Comparison of ENCODE assay signal across 10 cellular contexts in the genomic region with DNA sequence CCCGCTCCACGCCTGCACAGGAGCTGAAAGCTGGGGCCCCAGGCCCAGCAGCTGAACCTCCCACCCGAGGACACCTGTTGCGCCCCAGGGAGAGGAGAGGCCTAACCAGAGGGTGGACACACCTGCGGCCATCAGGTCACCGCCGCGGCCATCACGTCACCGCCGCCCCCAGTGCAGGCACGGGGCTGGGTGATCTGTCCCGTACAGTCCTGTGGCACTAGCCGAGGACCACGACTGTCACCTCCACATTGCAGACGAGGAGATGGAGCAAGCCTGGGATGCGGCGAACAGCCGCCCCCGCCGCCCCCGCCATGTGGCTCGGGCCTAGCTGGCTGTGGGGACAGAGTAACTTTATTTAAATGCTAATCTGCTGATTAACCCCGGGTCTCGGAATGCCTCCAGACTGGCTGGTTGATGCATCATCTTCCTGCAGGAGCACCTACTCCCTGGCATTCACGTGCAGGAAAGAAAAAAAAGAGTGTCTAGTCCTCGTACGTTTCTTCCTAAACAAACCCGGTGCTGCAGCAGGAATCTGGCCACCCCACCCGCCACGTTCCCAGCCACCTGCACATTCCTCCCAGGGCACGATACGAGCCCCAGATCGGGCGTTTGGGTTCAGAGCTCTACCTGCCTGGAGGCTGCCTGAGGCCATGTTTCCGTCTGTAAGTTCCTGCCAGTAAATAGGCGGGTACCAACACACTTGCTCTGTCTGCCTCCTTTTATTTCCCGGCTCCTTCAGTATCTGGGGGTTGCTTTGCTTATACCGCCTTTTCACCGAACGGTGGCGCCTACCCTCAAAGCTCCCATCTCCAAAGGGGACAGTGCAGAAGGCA. TPM values are rescaled to one million over a fixed set of nuclear protein-coding genes. Genes with fewer than 3 reads are reported as not detected.
DNase-seq lines count a peak whose midpoint lies in the region; ATAC-seq and TF ChIP-seq lines count a peak whose summit lies in the region.
"Had no signal": no experiment of that assay in that cellular context is flagged by ENCODE, and none has a peak within 500 bp of the region (broad histone marks: within the 10 kb centered on the region; RNA-seq: fewer than 3 reads in every experiment).

No MANE protein-coding gene starts in this region.

- ATAC-seq in HG03025 (IDR thresholded peaks at IDR 0.05; ENCODE audit: low FRiP score, unreplicated experiment), result no peak

- DNase-seq in AG09319 (ENCODE audit: extremely low read depth, low read depth) (no peak), brain microvascular endothelial cell (no peak), left kidney (ENCODE audit: low read depth, low spot score) (peak; percentile 64), ureter (ENCODE audit: low spot score) (no peak), putamen (ENCODE audit: low spot score) (no peak), NCI-H2029 (lab: John Stamatoyannopoulos, UW) (no peak)
- DNase-seq: activated naive CD4-positive, alpha-beta T cell treated with anti-CD3 and anti-CD28 coated beads, Interleukin-2, amount 10 ng/mL, durations not matched to agents 7 days and 5 days; OCI-M1 had no signal

- in situ Hi-C loops in brain microvascular endothelial cell (cut with HindIII; ENCODE audit: low pct_ligation_motif_present, low sequenced_read_pairs), result loop anchor here (25.0 kb wide), 1 partner anchor 407 kb away; a partner anchor contains a TSS

- H3K9me3 ChIP-seq in HUES6 (ENCODE audit: control insufficient read depth, insufficient read depth, low read depth, low read length), result no peaks in the 10 kb centered on the region

- H3K27me3 ChIP-seq in HUES6 (ENCODE audit: control insufficient read depth, insufficient read depth, low read length) (peaks cover 19% of the 10 kb centered on the region; the same call in 1 of the 2 replicates), brain microvascular endothelial cell (replicated peaks) (no peaks in the 10 kb centered on the region)

- H3K4me3 ChIP-seq in HUES6 (ENCODE audit: low read depth, low read length) (no peak overlapping the region), brain microvascular endothelial cell (ENCODE audit: low read depth, low read length) (no peak overlapping the region)

- TF ChIP-seq CTCF in AG09319 (IDR thresholded peaks at IDR 0.05; ENCODE audit: low read depth, low read length), result peak; percentile 39
- TF ChIP-seq CTCF in brain microvascular endothelial cell (IDR thresholded peaks at IDR 0.05; ENCODE audit: low read depth, low read length, missing control alignments), result peak; percentile 74

- H3K27ac ChIP-seq in HUES6 (ENCODE audit: low read depth, low read length) (0 out of 2 replicates have a peak overlapping the region, but pooled peaks have one; percentile 23), brain microvascular endothelial cell (no peak overlapping the region)

- no peaks in the 10 kb centered on the region for H3K36me3 ChIP-seq in HUES6 (ENCODE audit: control insufficient read depth, insufficient read depth, low read length)
- H3K36me3 ChIP-seq in brain microvascular endothelial cell (replicated peaks), result peaks cover 8% of the 10 kb centered on the region

- H3K4me1 ChIP-seq in HUES6 (ENCODE audit: control insufficient read depth, insufficient read depth, low read length), result peaks cover 34% of the 10 kb centered on the region

- no peak overlapping the region for H3K9ac ChIP-seq in HUES6 (ENCODE audit: low read length)

RNA-seq across cellular contexts. Expression of a gene that starts 29.9 kb away (rescaled TPM):
- total RNA-seq in ureter, result 144 TPM

RNA-seq across cellular contexts. Expression of a gene that starts 48.5 kb away (rescaled TPM):
- total RNA-seq in ureter, result 2.1 TPM

RNA-seq across cellular contexts. Expression of a gene that starts 48.8 kb away (rescaled TPM):
- total RNA-seq in ureter, result 25.2 TPM

RNA-seq across cellular contexts. Expression of a gene that starts 48.9 kb away (rescaled TPM):
- total RNA-seq in ureter, result 22.8 TPM

RNA-seq across cellular contexts. Expression of a gene that starts 56.6 kb away (rescaled TPM):
- total RNA-seq in ureter, result 152 TPM
